Comparison of ENCODE assay signal across 15 cellular contexts in genomic region chr17:15892244-15892643, GRCh38. TPM values are rescaled to one million over a fixed set of nuclear protein-coding genes. Genes with fewer than 3 reads are reported as not detected.
"Had no signal": no experiment of that assay in that cellular context is flagged by ENCODE, and none has a peak within 500 bp of the region (broad histone marks: within the 10 kb centered on the region; RNA-seq: fewer than 3 reads in every experiment).

No MANE protein-coding gene starts in this region.

- H3K27me3 ChIP-seq: esophagus squamous epithelium, thyroid gland had no signal

- ATAC-seq: activated CD4-positive, CD25-positive, alpha-beta regulatory T cell treated with anti-CD3 and anti-CD28 coated beads, Interleukin-2, amount 50 U/mL, for 24 hours; activated naive CD8-positive, alpha-beta T cell treated with anti-CD3 and anti-CD28 coated beads, Interleukin-2, amount 50 U/mL, for 24 hours; activated T-cell treated with anti-CD3 and anti-CD28 coated beads, Interleukin-2, amount 50 U/mL, for 4 hours; stimulated activated naive B cell treated with anti-CD40 and anti-IgM and Interleukin-4, amounts not matched to agents 10 μg/mL and 1 μg/mL and 100 μg/mL, for 72 hours had no signal

- H3K4me3 ChIP-seq: esophagus squamous epithelium, lung, thyroid gland had no signal

- H3K36me3 Mint-ChIP-seq: stimulated activated naive B cell treated with anti-CD40 and anti-IgM and Interleukin-4, amounts not matched to agents 10 μg/mL and 1 μg/mL and 100 μg/mL, for 72 hours had no signal

- H3K27ac Mint-ChIP-seq: activated CD4-positive, alpha-beta T cell treated with anti-CD3 and anti-CD28 coated beads, Interleukin-2, amount 10 ng/mL, durations not matched to agents 7 days and 5 days; activated naive CD4-positive, alpha-beta T cell treated with anti-CD3 and anti-CD28 coated beads for 36 hours; activated naive CD8-positive, alpha-beta T cell treated with anti-CD3 and anti-CD28 coated beads, Interleukin-2, amount 50 U/mL, for 24 hours; dendritic cell treated with granulocyte-macrophage colony-stimulating factor and Interleukin-4, amounts not matched to agents 40 ng/mL and 50 ng/mL, for 4 days; stimulated activated naive B cell treated with anti-CD40 and anti-IgM and Interleukin-4, amounts not matched to agents 10 μg/mL and 1 μg/mL and 100 μg/mL, for 72 hours had no signal

- H3K36me3 ChIP-seq: esophagus squamous epithelium, thyroid gland had no signal

- H3K9me3 Mint-ChIP-seq: activated CD4-positive, alpha-beta T cell treated with anti-CD3 and anti-CD28 coated beads, Interleukin-2, amount 10 ng/mL, durations not matched to agents 7 days and 5 days; activated naive CD4-positive, alpha-beta T cell treated with anti-CD3 and anti-CD28 coated beads for 36 hours; activated naive CD8-positive, alpha-beta T cell treated with anti-CD3 and anti-CD28 coated beads, Interleukin-2, amount 50 U/mL, for 24 hours; activated T-cell treated with anti-CD3 and anti-CD28 coated beads, Interleukin-2, amount 50 U/mL, for 4 hours had no signal

- H3K79me2 ChIP-seq: parathyroid adenoma had no signal

- H3K27me3 Mint-ChIP-seq: activated CD4-positive, alpha-beta T cell treated with anti-CD3 and anti-CD28 coated beads, Interleukin-2, amount 10 ng/mL, durations not matched to agents 7 days and 5 days; activated naive CD8-positive, alpha-beta T cell treated with anti-CD3 and anti-CD28 coated beads, Interleukin-2, amount 50 U/mL, for 24 hours had no signal

- H3K27ac ChIP-seq: esophagus squamous epithelium, parathyroid adenoma, thyroid gland had no signal

- H3K9me3 ChIP-seq: esophagus squamous epithelium, thyroid gland had no signal

- DNase-seq: activated CD4-positive, alpha-beta T cell treated with anti-CD3 and anti-CD28 coated beads, Interleukin-2, amount 10 ng/mL, durations not matched to agents 7 days and 5 days; activated CD8-positive, alpha-beta memory T cell treated with anti-CD3 and anti-CD28 coated beads, Interleukin-2, amount 50 U/mL, for 4 hours; activated naive CD4-positive, alpha-beta T cell treated with anti-CD3 and anti-CD28 coated beads for 36 hours; activated naive CD8-positive, alpha-beta T cell treated with anti-CD3 and anti-CD28 coated beads, Interleukin-2, amount 50 U/mL, for 24 hours; activated T-cell treated with anti-CD3 and anti-CD28 coated beads, Interleukin-2, amount 50 U/mL, for 4 hours; cerebellar nuclear complex; effector memory CD4-positive, alpha-beta T cell; esophagus squamous epithelium; retina; stimulated activated naive B cell treated with anti-CD40 and anti-IgM and Interleukin-4, amounts not matched to agents 10 μg/mL and 1 μg/mL and 100 μg/mL, for 72 hours; thyroid gland had no signal

- H2AFZ ChIP-seq: parathyroid adenoma had no signal

- H3K4me3 Mint-ChIP-seq: activated CD4-positive, alpha-beta T cell treated with anti-CD3 and anti-CD28 coated beads, Interleukin-2, amount 10 ng/mL, durations not matched to agents 7 days and 5 days; activated naive CD4-positive, alpha-beta T cell treated with anti-CD3 and anti-CD28 coated beads for 36 hours; activated naive CD8-positive, alpha-beta T cell treated with anti-CD3 and anti-CD28 coated beads, Interleukin-2, amount 50 U/mL, for 24 hours; activated T-cell treated with anti-CD3 and anti-CD28 coated beads, Interleukin-2, amount 50 U/mL, for 4 hours; dendritic cell treated with granulocyte-macrophage colony-stimulating factor and Interleukin-4, amounts not matched to agents 40 ng/mL and 50 ng/mL, for 4 days; stimulated activated naive B cell treated with anti-CD40 and anti-IgM and Interleukin-4, amounts not matched to agents 10 μg/mL and 1 μg/mL and 100 μg/mL, for 72 hours had no signal

RNA-seq across cellular contexts. Expression of gene ADORA2B, which starts 52.7 kb away (rescaled TPM):
- total RNA-seq: thyroid gland had no signal
